In genomic region chr11:88175004-88175706, GRCh38 we compare ENCODE assay signal across 8 cellular contexts. TPM values are rescaled to one million over a fixed set of nuclear protein-coding genes. Genes with fewer than 3 reads are reported as not detected.
DNase-seq lines count a peak whose midpoint lies in the region; ATAC-seq and TF ChIP-seq lines count a peak whose summit lies in the region.

Gene RAB38 (minus strand): TSS chr11:88175443. CDS start chr11:88175384, 59 bp downstream.

- ATAC-seq in GM21447 (IDR thresholded peaks at IDR 0.05; ENCODE audit: unreplicated experiment) (peak; percentile 34), GM19328 (IDR thresholded peaks at IDR 0.05; ENCODE audit: unreplicated experiment) (no peak)

- TF ChIP-seq POLR2A in NB4 (IDR thresholded peaks at IDR 0.05; ENCODE audit: extremely low read depth, insufficient read length) = peak; percentile 3

- peaks cover 34% of the 10 kb centered on the region for H3K4me1 Mint-ChIP-seq in activated naive CD4-positive, alpha-beta T cell treated with anti-CD3 and anti-CD28 coated beads for 36 hours (ENCODE audit: low read depth)

- intact Hi-C loops in activated naive CD4-positive, alpha-beta T cell treated with anti-CD3 and anti-CD28 coated beads for 36 hours (cut with micrococcal nuclease) = loop anchor here (2.0 kb wide), 1 partner anchor 370 kb away; no protein-coding TSS in a partner anchor
- intact Hi-C loops in left ventricle myocardium inferior (cut with micrococcal nuclease) = no loop called here

- H3K27me3 ChIP-seq in left ventricle myocardium inferior (ENCODE audit: low read depth) = no peaks in the 10 kb centered on the region

- no peaks in the 10 kb centered on the region for H3K9me3 ChIP-seq in left ventricle myocardium inferior (replicated peaks)

- no peaks in the 10 kb centered on the region for H3K36me3 ChIP-seq in left ventricle myocardium inferior

- H3K4me1 ChIP-seq in left ventricle myocardium inferior = peaks cover 18% of the 10 kb centered on the region

- H3K4me3 Mint-ChIP-seq in activated naive CD4-positive, alpha-beta T cell treated with anti-CD3 and anti-CD28 coated beads for 36 hours = peak within 1 kb of the TSS; percentile 72

- peak within 1 kb of the TSS; percentile 12 for H3K27ac ChIP-seq in left ventricle myocardium inferior (replicated peaks)

- DNase-seq in DMS53 treated with DMSO at 0.1 percent for 48 hours (lab: John Stamatoyannopoulos, UW; ENCODE audit: unreplicated experiment) (peak; percentile 75), NB4 (ENCODE audit: low read depth) (peak; percentile 86), left ventricle myocardium inferior (peak; percentile 20), retina (peak; percentile 77), pons (ENCODE audit: low spot score) (no peak)
- DNase-seq in activated naive CD4-positive, alpha-beta T cell treated with anti-CD3 and anti-CD28 coated beads for 36 hours = peak; percentile 35

- TF ChIP-seq CTCF in NB4 (IDR thresholded peaks at IDR 0.05; ENCODE audit: low read depth, low read length) (no peak), left ventricle myocardium inferior (IDR thresholded peaks at IDR 0.05; ENCODE audit: borderline replicate concordance) (no peak)

- peaks cover 21% of the 10 kb centered on the region for H3K27me3 Mint-ChIP-seq in activated naive CD4-positive, alpha-beta T cell treated with anti-CD3 and anti-CD28 coated beads for 36 hours (ENCODE audit: low read depth)

- no peaks in the 10 kb centered on the region for H3K9me3 Mint-ChIP-seq in activated naive CD4-positive, alpha-beta T cell treated with anti-CD3 and anti-CD28 coated beads for 36 hours

- H3K4me3 ChIP-seq in NB4 (ENCODE audit: low read depth, low read length) (peak within 1 kb of the TSS; percentile 75), left ventricle myocardium inferior (peak within 1 kb of the TSS; percentile 65)

- CTCF ChIA-PET in activated naive CD4-positive, alpha-beta T cell treated with anti-CD3 and anti-CD28 coated beads for 36 hours (lab: Charles Lee) = interaction anchor here (0.6 kb wide), 1 partner anchor 641 kb away, joined by 3 read pairs; no protein-coding TSS in a partner anchor

- H3K27ac Mint-ChIP-seq in activated naive CD4-positive, alpha-beta T cell treated with anti-CD3 and anti-CD28 coated beads for 36 hours = no peak within 1 kb of the TSS

- H3K36me3 Mint-ChIP-seq in activated naive CD4-positive, alpha-beta T cell treated with anti-CD3 and anti-CD28 coated beads for 36 hours (ENCODE audit: low read depth) = no peaks in the 10 kb centered on the region

RNA-seq across cellular contexts. Expression of gene RAB38, which starts in this region (rescaled TPM):
- under 1 TPM; 0.69 to 0.72 TPM for total RNA-seq in activated naive CD4-positive, alpha-beta T cell treated with anti-CD3 and anti-CD28 coated beads for 36 hours
- 0.44 TPM for total RNA-seq in left ventricle myocardium inferior

Comparison
In these comparisons a context has a peak if more than half of its experiments do, and no peak if none do; other contexts are left out.
1. Peak in DNase-seq in activated naive CD4-positive, alpha-beta T cell treated with anti-CD3 and anti-CD28 coated beads for 36 hours; RNA of the gene not detected or under 1 TPM.
2. Peak in DNase-seq, H3K4me3 ChIP-seq and H3K27ac ChIP-seq in left ventricle myocardium inferior; RNA of the gene not detected or under 1 TPM.